Comparison of ENCODE assay signal across 8 cellular contexts in the genomic region with DNA sequence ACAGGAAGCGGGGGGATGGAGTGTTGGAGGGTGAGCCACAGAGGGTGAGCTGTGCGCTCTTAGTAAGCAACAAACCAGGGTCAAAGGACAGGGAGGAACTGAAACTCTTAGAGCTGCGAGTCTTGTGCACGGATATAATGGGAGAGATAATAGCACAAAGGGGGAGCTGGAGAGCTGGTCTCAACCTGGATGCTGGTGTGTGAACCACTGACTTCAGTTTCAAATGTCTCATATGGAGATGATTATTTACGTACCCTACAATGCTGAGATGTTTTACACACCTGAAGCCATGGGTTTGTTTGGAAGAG.
DNase-seq lines count a peak whose midpoint lies in the region; ATAC-seq and TF ChIP-seq lines count a peak whose summit lies in the region.

No MANE protein-coding gene starts in this region.

- peak; percentile 33 for TF ChIP-seq CTCF in GM20000 (IDR thresholded peaks at IDR 0.05; ENCODE audit: extremely low read depth, missing control alignments)

- DNase-seq in EH (ENCODE audit: low read depth), result peak; percentile 13
- DNase-seq in GM20000 (ENCODE audit: low spot score), result peak; percentile 89
- DNase-seq in amniotic epithelial cell (ENCODE audit: low read depth), result peak; percentile 8
- no peak for DNase-seq in hypothalamus (lab: John Stamatoyannopoulos, UW)
- no peak for DNase-seq in caudate nucleus (lab: John Stamatoyannopoulos, UW)
- DNase-seq in SW 1271 (lab: John Stamatoyannopoulos, UW), result no peak
- no peak for DNase-seq in activated CD8-positive, alpha-beta memory T cell treated with anti-CD3 and anti-CD28 coated beads, Interleukin-2, amount 50 U/mL, for 4 hours

- no peak overlapping the region for H3K27ac ChIP-seq in caudate nucleus (ENCODE audit: low read depth, low read length)

- ATAC-seq in HG03442 (IDR thresholded peaks at IDR 0.05; ENCODE audit: unreplicated experiment), result peak; percentile 100

Comparison
In these comparisons a context has a peak if more than half of its experiments do, and no peak if none do; other contexts are left out.
1. DNase-seq: peak in EH (single experiment), GM20000 (single experiment) and amniotic epithelial cell (single experiment); none in hypothalamus (0 of 51), caudate nucleus (0 of 61), SW 1271 (0 of 2) and activated CD8-positive, alpha-beta memory T cell treated with anti-CD3 and anti-CD28 coated beads, Interleukin-2, amount 50 U/mL, for 4 hours (single experiment).